Comparison of ENCODE assay signal across 8 cellular contexts in genomic region chr4:155442267-155443105, GRCh38.
DNase-seq lines count a peak whose midpoint lies in the region; ATAC-seq, FAIRE-seq and TF ChIP-seq lines count a peak whose summit lies in the region.

No MANE protein-coding gene starts in this region.

- TF ChIP-seq CTCF in GM12873 (IDR thresholded peaks at IDR 0.05; ENCODE audit: insufficient read depth, low read depth, low read length, missing control alignments) (peak; percentile 89), HEK293 (tag by site-specific recombination; IDR thresholded peaks at IDR 0.05) (peak; percentile 56), WI38 (IDR thresholded peaks at IDR 0.05; ENCODE audit: low read depth, low read length) (peak; percentile 93), kidney (IDR thresholded peaks at IDR 0.05; ENCODE audit: borderline replicate concordance, extremely low read depth, insufficient read depth) (peak; percentile 97)

- no peak overlapping the region for H3K9ac ChIP-seq in kidney (ENCODE audit: low read length in 2 of 2)

- no peak overlapping the region for H3K4me3 ChIP-seq in HEK293 (ENCODE audit: low read depth, low read length)
- peak overlapping the region; percentile 43 for H3K4me3 ChIP-seq in WI38 (ENCODE audit: low read depth, low read length)
- H3K4me3 ChIP-seq in kidney (ENCODE audit: low read length in 2 of 2): peak overlapping the region; percentile 37 to 38

- FAIRE-seq in kidney (lab: Jason Lieb, UNC): peak; percentile 97

- POLR2A ChIA-PET in HEK293 (lab: Yijun Ruan, JAX): no interaction called here

- DNase-seq in NCI-H1048 (lab: John Stamatoyannopoulos, UW) (peak; percentile 15), kidney (peak; percentile 88)
- DNase-seq in central memory CD4-positive, alpha-beta T cell: peak; percentile 7
- peak; percentile 29 to 66 (median 31) for DNase-seq in stimulated activated CD4-positive, alpha-beta T cell treated with anti-CD3 and anti-CD28 coated beads, Interleukin-12 subunit alpha, Interleukin-12 subunit beta, amount 100 ng/mL, for 48 hours (ENCODE audit: low read depth in 2 of 3, low spot score in 1 of 3)

- H3K27ac ChIP-seq in HEK293 (ENCODE audit: extremely low read depth, low read depth, low read length) (no peak overlapping the region), kidney (ENCODE audit: low read depth in 2 of 2, low read length in 2 of 2) (no peak overlapping the region)

- H3K36me3 ChIP-seq in HEK293 (ENCODE audit: control insufficient read depth in 2 of 2, insufficient read depth in 1 of 2, low read length in 2 of 2): no peaks in the 10 kb centered on the region
- no peaks in the 10 kb centered on the region for H3K36me3 ChIP-seq in kidney (ENCODE audit: control insufficient read depth in 1 of 2, insufficient read depth in 2 of 2, low read length in 2 of 2)

- CTCF ChIA-PET in HEK293 (lab: Yijun Ruan, JAX): interaction anchor here (0.5 to 1.3 kb wide), 10 partner anchors 11 to 354 kb away, joined by 3 to 4 read pairs (median 3); no protein-coding TSS in a partner anchor

- H3K9me3 ChIP-seq in HEK293 (ENCODE audit: control insufficient read depth, insufficient read depth, low read depth, low read length) (no peaks in the 10 kb centered on the region), kidney (ENCODE audit: control insufficient read depth in 1 of 2, low read length in 2 of 2) (no peaks in the 10 kb centered on the region)

- ATAC-seq in GM19328 (IDR thresholded peaks at IDR 0.05; ENCODE audit: unreplicated experiment): no peak

- intact Hi-C loops in kidney (cut with DNase I): loop anchor here (5.0 kb wide), 1 partner anchor 345 kb away; no protein-coding TSS in a partner anchor

- H3K4me1 ChIP-seq in HEK293 (ENCODE audit: control insufficient read depth, insufficient read depth, low read length): no peaks in the 10 kb centered on the region
- H3K4me1 ChIP-seq in kidney (ENCODE audit: control insufficient read depth in 1 of 2, insufficient read depth in 1 of 2, low read depth in 1 of 2, low read length in 2 of 2): no peaks in the 10 kb centered on the region

TF ChIP-seq in HEK293, 187 proteins besides CTCF, POLR2A, EP300 and RAD21:
- TF ChIP-seq ZNF280C (tag by site-specific recombination; IDR thresholded peaks at IDR 0.05): no peak
- TF ChIP-seq FEZF1 (tag by site-specific recombination; IDR thresholded peaks at IDR 0.05): peak; percentile 77; the same call in 1 of the 2 replicates
- TF ChIP-seq SCRT1 (tag by site-specific recombination; IDR thresholded peaks at IDR 0.05; ENCODE audit: borderline replicate concordance): no peak
- 0 out of 2 replicates have a peak, but pooled peaks have one; percentile 41 for TF ChIP-seq ZNF660 (tag by site-specific recombination; IDR thresholded peaks at IDR 0.05)
- no peak for TF ChIP-seq ZNF138 (tag by site-specific recombination; IDR thresholded peaks at IDR 0.05; ENCODE audit: borderline replicate concordance)
- no peak for TF ChIP-seq ZNF202 (tag by site-specific recombination; IDR thresholded peaks at IDR 0.05; ENCODE audit: borderline replicate concordance)
- 0 out of 2 replicates have a peak, but pooled peaks have one; percentile 29 for TF ChIP-seq PRDM6 (tag by site-specific recombination; IDR thresholded peaks at IDR 0.05)
- peak; percentile 82 for TF ChIP-seq ZNF2 (tag by site-specific recombination; IDR thresholded peaks at IDR 0.05)
- TF ChIP-seq ZNF292 (tag by site-specific recombination; IDR thresholded peaks at IDR 0.05; ENCODE audit: borderline replicate concordance, low read depth): no peak
- no peak for TF ChIP-seq ZNF341 (tag by site-specific recombination; IDR thresholded peaks at IDR 0.05; ENCODE audit: low read depth)
- TF ChIP-seq ZNF654 (tag by site-specific recombination; IDR thresholded peaks at IDR 0.05; ENCODE audit: low read depth): peak; percentile 58

Comparison
In these comparisons a context has a peak if more than half of its experiments do, and no peak if none do; other contexts are left out.
1. DNase-seq: peak in every context shown above with its lines; median percentile 88 in kidney; 31 in stimulated activated CD4-positive, alpha-beta T cell treated with anti-CD3 and anti-CD28 coated beads, Interleukin-12 subunit alpha, Interleukin-12 subunit beta, amount 100 ng/mL, for 48 hours; 15 in NCI-H1048; 7 in central memory CD4-positive, alpha-beta T cell.